Comparison of ENCODE assay signal across 8 cellular contexts in the genomic region with DNA sequence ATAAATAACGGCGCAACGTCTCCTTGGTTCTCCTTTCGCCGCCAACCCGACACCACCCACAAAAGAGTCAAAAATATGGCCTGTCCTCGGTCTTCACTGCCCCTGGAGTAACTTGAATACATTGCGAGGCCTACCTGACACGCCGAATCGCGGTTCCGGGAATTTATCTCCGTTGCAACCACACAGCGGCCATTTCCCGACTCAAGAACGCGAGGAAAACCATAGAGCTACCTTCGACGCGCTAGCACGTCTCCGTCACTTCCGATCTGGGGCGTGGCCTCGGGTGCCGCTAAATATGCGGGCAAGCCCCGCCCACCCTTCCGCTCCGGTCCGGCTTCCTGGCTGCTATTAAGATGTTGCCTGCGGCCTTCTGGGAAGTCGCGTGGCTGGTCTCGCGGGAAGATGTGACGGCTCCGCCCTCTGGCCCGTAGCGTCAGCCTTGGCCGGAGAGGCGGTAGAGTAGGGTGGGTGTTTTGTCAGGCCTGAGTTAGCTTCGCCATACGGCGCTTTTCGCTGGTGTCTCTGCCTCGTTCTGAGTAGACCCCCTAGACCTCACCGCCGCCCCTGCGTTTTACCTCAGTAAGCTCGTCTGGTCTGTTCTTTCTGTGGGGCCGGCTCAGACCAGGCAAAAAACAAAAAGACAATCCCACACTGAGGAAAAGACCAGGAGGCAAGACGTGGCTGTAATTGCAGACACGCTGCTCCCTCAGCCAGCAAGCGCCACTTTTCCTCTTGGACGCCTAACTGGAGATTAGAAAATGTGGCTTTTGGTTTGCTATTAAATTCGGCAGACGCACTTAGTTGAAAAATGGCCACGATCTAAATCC. TPM values are rescaled to one million over a fixed set of nuclear protein-coding genes. Genes with fewer than 3 reads are reported as not detected.
DNase-seq lines count a peak whose midpoint lies in the region; ATAC-seq and TF ChIP-seq lines count a peak whose summit lies in the region.

A gene with protein sequence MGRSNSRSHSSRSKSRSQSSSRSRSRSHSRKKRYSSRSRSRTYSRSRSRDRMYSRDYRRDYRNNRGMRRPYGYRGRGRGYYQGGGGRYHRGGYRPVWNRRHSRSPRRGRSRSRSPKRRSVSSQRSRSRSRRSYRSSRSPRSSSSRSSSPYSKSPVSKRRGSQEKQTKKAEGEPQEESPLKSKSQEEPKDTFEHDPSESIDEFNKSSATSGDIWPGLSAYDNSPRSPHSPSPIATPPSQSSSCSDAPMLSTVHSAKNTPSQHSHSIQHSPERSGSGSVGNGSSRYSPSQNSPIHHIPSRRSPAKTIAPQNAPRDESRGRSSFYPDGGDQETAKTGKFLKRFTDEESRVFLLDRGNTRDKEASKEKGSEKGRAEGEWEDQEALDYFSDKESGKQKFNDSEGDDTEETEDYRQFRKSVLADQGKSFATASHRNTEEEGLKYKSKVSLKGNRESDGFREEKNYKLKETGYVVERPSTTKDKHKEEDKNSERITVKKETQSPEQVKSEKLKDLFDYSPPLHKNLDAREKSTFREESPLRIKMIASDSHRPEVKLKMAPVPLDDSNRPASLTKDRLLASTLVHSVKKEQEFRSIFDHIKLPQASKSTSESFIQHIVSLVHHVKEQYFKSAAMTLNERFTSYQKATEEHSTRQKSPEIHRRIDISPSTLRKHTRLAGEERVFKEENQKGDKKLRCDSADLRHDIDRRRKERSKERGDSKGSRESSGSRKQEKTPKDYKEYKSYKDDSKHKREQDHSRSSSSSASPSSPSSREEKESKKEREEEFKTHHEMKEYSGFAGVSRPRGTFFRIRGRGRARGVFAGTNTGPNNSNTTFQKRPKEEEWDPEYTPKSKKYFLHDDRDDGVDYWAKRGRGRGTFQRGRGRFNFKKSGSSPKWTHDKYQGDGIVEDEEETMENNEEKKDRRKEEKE (minus strand): TSS at position 268 of the 827 bp plus-strand sequence. CDS start 9,980 bp downstream, outside the sequence.

- DNase-seq in DMS53 (lab: John Stamatoyannopoulos, UW): peak; percentile 98
- peak; percentile 99 for DNase-seq in KG1 (lab: John Stamatoyannopoulos, UW)
- DNase-seq in Panc1 (ENCODE audit: low read depth, low spot score): peak; percentile 96
- peak; percentile 99 for DNase-seq in activated T-cell treated with anti-CD3 and anti-CD28 coated beads, Interleukin-2, amount 50 U/mL, for 4 hours
- DNase-seq in erythroblast (lab: John Stamatoyannopoulos, UW): peak; percentile 100
- DNase-seq in stimulated activated CD8-positive, alpha-beta memory T cell treated with anti-CD3 and anti-CD28 coated beads, Interleukin-4, amount 100 ng/mL, for 48 hours: peak; percentile 99

- no peaks in the 10 kb centered on the region for H3K9me3 Mint-ChIP-seq in activated T-cell treated with anti-CD3 and anti-CD28 coated beads, Interleukin-2, amount 50 U/mL, for 4 hours

- BruUV-seq in Panc1 (replicated peaks; lab: Mats Ljungman, UMichigan): no TSS peak

- TF ChIP-seq POLR2A in erythroblast (IDR thresholded peaks at IDR 0.05; ENCODE audit: low read length): peak; percentile 100

- H3K4me1 Mint-ChIP-seq in activated T-cell treated with anti-CD3 and anti-CD28 coated beads, Interleukin-2, amount 50 U/mL, for 4 hours (ENCODE audit: low read depth): peaks cover 41% of the 10 kb centered on the region

- H3K36me3 Mint-ChIP-seq in activated T-cell treated with anti-CD3 and anti-CD28 coated beads, Interleukin-2, amount 50 U/mL, for 4 hours (ENCODE audit: insufficient read depth): peaks cover 23% of the 10 kb centered on the region

- peak within 1 kb of the TSS; percentile 99 to 100 for H3K9ac ChIP-seq in mucosa of rectum (ENCODE audit: low read depth in 1 of 2, low read length in 2 of 2)

- TF ChIP-seq CTCF in Panc1 (IDR thresholded peaks at IDR 0.05): no peak

- H3K4me1 ChIP-seq in Panc1 (ENCODE audit: control insufficient read depth, insufficient read depth, low read length): peaks cover 17% of the 10 kb centered on the region; the same call in 1 of the 2 replicates
- peaks cover 23 to 24% of the 10 kb centered on the region in 2 donors for H3K4me1 ChIP-seq in mucosa of rectum (ENCODE audit: control insufficient read depth in 2 of 2, insufficient read depth in 2 of 2, low read length in 2 of 2)

- no peaks in the 10 kb centered on the region; the same call in 1 of the 2 replicates for H3K36me3 ChIP-seq in Panc1 (ENCODE audit: control insufficient read depth, insufficient read depth, low read length)
- no peaks in the 10 kb centered on the region for H3K36me3 ChIP-seq in mucosa of rectum (ENCODE audit: control insufficient read depth in 2 of 2, insufficient read depth in 2 of 2, low read length in 2 of 2)

- intact Hi-C loops in Panc1 (cut with micrococcal nuclease; ENCODE audit: unreplicated experiment): no loop called here

- peak within 1 kb of the TSS; percentile 91 for H3K27ac ChIP-seq in Panc1 (ENCODE audit: low read length)
- peak within 1 kb of the TSS; percentile 100 for H3K27ac ChIP-seq in mucosa of rectum (ENCODE audit: low read depth in 2 of 2, low read length in 2 of 2)

- H3K27me3 Mint-ChIP-seq in activated T-cell treated with anti-CD3 and anti-CD28 coated beads, Interleukin-2, amount 50 U/mL, for 4 hours (ENCODE audit: low read depth): no peaks in the 10 kb centered on the region

- no peaks in the 10 kb centered on the region for H3K9me3 ChIP-seq in Panc1 (ENCODE audit: control insufficient read depth, insufficient read depth, low read depth, low read length)
- H3K9me3 ChIP-seq in mucosa of rectum (ENCODE audit: control insufficient read depth in 2 of 2, low read length in 2 of 2): no peaks in the 10 kb centered on the region

- CTCF ChIA-PET in Panc1 (lab: Charles Lee): no interaction called here

- H3K4me3 ChIP-seq in Panc1 (ENCODE audit: low read depth in 2 of 2, low read length in 2 of 2): peak within 1 kb of the TSS; percentile 97 to 99
- H3K4me3 ChIP-seq in mucosa of rectum (ENCODE audit: low read length in 2 of 2): peak within 1 kb of the TSS; percentile 88 to 100

- H3K27me3 ChIP-seq in Panc1 (ENCODE audit: control insufficient read depth, insufficient read depth, low read length) (no peaks in the 10 kb centered on the region), mucosa of rectum (ENCODE audit: control insufficient read depth in 2 of 2, insufficient read depth in 2 of 2, low read length in 2 of 2) (no peaks in the 10 kb centered on the region)

- in situ Hi-C loops in Panc1 (cut with HindIII; ENCODE audit: low pct_unique_long_range_greater_than_20kb, low sequenced_read_pairs): no loop called here

- POLR2A ChIA-PET in Panc1 (lab: Charles Lee): interaction anchor here (0.5 to 0.9 kb wide), 7 partner anchors 16 to 844 kb away, joined by 3 to 6 read pairs (median 3); no protein-coding TSS in a partner anchor

- peak within 1 kb of the TSS; percentile 91 for H3K4me3 Mint-ChIP-seq in activated T-cell treated with anti-CD3 and anti-CD28 coated beads, Interleukin-2, amount 50 U/mL, for 4 hours

- peak; percentile 93 for ATAC-seq in GM21723 (IDR thresholded peaks at IDR 0.05; ENCODE audit: unreplicated experiment)
- ATAC-seq in Panc1: peak; percentile 96
- ATAC-seq in activated T-cell treated with anti-CD3 and anti-CD28 coated beads, Interleukin-2, amount 50 U/mL, for 4 hours: peak; percentile 82

RNA-seq across cellular contexts. Expression of the gene that starts here (rescaled TPM):
- 151 TPM for total RNA-seq in Panc1 (2021; ENCODE audit: unreplicated experiment)
- 54.5 TPM for polyA plus RNA-seq in Panc1 (2012; ENCODE audit: insufficient read length)
- 100 to 1,000 TPM; 241 to 270 (median 261) TPM for total RNA-seq in activated T-cell treated with anti-CD3 and anti-CD28 coated beads, Interleukin-2, amount 50 U/mL, for 4 hours

Comparison
In these comparisons a context has a peak if more than half of its experiments do, and no peak if none do; other contexts are left out.
1. Peak in every context shown above with its lines: DNase-seq, ATAC-seq, H3K4me3 ChIP-seq and H3K27ac ChIP-seq.